Comparison of ENCODE assay signal across 2 cellular contexts in the genomic region with DNA sequence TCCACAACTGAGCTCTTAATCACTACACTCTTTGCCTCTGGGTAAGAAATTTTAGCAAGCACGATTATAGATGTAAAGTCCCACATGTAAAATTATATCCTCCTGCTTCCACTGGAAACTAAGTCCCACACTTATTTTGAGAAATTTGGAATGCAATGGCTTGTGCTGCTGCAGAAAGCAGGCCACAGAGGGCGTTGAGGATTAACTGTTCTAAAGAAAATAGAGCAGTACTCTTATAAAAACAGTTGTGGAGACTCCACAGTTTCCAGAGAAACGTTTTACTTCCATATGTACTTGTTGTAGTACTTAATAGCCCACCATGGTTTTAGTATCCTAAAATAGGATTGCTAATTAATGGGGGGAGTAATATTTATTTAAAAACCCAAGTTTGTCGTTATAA.
TF ChIP-seq lines count a peak whose summit lies in the region.

No MANE protein-coding gene starts in this region.

TF ChIP-seq in SK-N-SH, 30 proteins besides CTCF, POLR2A, EP300 and RAD21 (continued from another document):
- TF ChIP-seq, protein P1, sequence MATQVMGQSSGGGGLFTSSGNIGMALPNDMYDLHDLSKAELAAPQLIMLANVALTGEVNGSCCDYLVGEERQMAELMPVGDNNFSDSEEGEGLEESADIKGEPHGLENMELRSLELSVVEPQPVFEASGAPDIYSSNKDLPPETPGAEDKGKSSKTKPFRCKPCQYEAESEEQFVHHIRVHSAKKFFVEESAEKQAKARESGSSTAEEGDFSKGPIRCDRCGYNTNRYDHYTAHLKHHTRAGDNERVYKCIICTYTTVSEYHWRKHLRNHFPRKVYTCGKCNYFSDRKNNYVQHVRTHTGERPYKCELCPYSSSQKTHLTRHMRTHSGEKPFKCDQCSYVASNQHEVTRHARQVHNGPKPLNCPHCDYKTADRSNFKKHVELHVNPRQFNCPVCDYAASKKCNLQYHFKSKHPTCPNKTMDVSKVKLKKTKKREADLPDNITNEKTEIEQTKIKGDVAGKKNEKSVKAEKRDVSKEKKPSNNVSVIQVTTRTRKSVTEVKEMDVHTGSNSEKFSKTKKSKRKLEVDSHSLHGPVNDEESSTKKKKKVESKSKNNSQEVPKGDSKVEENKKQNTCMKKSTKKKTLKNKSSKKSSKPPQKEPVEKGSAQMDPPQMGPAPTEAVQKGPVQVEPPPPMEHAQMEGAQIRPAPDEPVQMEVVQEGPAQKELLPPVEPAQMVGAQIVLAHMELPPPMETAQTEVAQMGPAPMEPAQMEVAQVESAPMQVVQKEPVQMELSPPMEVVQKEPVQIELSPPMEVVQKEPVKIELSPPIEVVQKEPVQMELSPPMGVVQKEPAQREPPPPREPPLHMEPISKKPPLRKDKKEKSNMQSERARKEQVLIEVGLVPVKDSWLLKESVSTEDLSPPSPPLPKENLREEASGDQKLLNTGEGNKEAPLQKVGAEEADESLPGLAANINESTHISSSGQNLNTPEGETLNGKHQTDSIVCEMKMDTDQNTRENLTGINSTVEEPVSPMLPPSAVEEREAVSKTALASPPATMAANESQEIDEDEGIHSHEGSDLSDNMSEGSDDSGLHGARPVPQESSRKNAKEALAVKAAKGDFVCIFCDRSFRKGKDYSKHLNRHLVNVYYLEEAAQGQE (IDR thresholded peaks at IDR 0.05; ENCODE audit: low read depth, low read length): no peak
- no peak for TF ChIP-seq MXI1 (IDR thresholded peaks at IDR 0.05; ENCODE audit: low read depth, low read length)
- TF ChIP-seq, protein P2, sequence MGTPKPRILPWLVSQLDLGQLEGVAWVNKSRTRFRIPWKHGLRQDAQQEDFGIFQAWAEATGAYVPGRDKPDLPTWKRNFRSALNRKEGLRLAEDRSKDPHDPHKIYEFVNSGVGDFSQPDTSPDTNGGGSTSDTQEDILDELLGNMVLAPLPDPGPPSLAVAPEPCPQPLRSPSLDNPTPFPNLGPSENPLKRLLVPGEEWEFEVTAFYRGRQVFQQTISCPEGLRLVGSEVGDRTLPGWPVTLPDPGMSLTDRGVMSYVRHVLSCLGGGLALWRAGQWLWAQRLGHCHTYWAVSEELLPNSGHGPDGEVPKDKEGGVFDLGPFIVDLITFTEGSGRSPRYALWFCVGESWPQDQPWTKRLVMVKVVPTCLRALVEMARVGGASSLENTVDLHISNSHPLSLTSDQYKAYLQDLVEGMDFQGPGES (IDR thresholded peaks at IDR 0.05; ENCODE audit: low read depth, low read length): no peak
- TF ChIP-seq FOXM1 (IDR thresholded peaks at IDR 0.05; ENCODE audit: low read depth): no peak
- TF ChIP-seq, protein P3, sequence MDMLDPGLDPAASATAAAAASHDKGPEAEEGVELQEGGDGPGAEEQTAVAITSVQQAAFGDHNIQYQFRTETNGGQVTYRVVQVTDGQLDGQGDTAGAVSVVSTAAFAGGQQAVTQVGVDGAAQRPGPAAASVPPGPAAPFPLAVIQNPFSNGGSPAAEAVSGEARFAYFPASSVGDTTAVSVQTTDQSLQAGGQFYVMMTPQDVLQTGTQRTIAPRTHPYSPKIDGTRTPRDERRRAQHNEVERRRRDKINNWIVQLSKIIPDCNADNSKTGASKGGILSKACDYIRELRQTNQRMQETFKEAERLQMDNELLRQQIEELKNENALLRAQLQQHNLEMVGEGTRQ (IDR thresholded peaks at IDR 0.05; ENCODE audit: borderline replicate concordance, low read depth, low read length): no peak
- TF ChIP-seq, protein P4, sequence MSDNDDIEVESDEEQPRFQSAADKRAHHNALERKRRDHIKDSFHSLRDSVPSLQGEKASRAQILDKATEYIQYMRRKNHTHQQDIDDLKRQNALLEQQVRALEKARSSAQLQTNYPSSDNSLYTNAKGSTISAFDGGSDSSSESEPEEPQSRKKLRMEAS (IDR thresholded peaks at IDR 0.05; ENCODE audit: low read depth): no peak
- no peak for TF ChIP-seq SMC3 (IDR thresholded peaks at IDR 0.05; ENCODE audit: low read depth, low read length)
- TF ChIP-seq TEAD4 (IDR thresholded peaks at IDR 0.05; ENCODE audit: borderline replicate concordance, insufficient read depth): no peak
- no peak for TF ChIP-seq YY1 (IDR thresholded peaks at IDR 0.05; ENCODE audit: low read depth)
- TF ChIP-seq CHD2 (IDR thresholded peaks at IDR 0.05; ENCODE audit: low read length, partially characterized antibody): no peak
- TF ChIP-seq TCF12 (IDR thresholded peaks at IDR 0.05): no peak
- TF ChIP-seq, protein P5, sequence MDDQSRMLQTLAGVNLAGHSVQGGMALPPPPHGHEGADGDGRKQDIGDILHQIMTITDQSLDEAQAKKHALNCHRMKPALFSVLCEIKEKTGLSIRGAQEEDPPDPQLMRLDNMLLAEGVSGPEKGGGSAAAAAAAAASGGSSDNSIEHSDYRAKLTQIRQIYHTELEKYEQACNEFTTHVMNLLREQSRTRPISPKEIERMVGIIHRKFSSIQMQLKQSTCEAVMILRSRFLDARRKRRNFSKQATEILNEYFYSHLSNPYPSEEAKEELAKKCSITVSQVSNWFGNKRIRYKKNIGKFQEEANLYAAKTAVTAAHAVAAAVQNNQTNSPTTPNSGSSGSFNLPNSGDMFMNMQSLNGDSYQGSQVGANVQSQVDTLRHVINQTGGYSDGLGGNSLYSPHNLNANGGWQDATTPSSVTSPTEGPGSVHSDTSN (IDR thresholded peaks at IDR 0.05): no peak
- no peak for TF ChIP-seq EZH2phosphoT487 (IDR thresholded peaks at IDR 0.05; ENCODE audit: borderline replicate concordance, low read depth)
- TF ChIP-seq FOSL2 (IDR thresholded peaks at IDR 0.05; ENCODE audit: borderline replicate concordance, low read depth): no peak
- no peak for TF ChIP-seq ELF1 (IDR thresholded peaks at IDR 0.05)
- TF ChIP-seq TAF1 (IDR thresholded peaks at IDR 0.05; ENCODE audit: borderline replicate concordance, low read depth, low read length): no peak
- no peak for TF ChIP-seq RFX5 (IDR thresholded peaks at IDR 0.05; ENCODE audit: low read length)
- no peak for TF ChIP-seq RXRA (IDR thresholded peaks at IDR 0.05; ENCODE audit: borderline replicate concordance, low read depth)
- TF ChIP-seq FOXJ3 (CRISPR knock-in tag; IDR thresholded peaks at IDR 0.05): no peak

TF ChIP-seq in SK-N-SH treated with all-trans-retinoic acid at 6 μM for 48 hours, 23 proteins besides CTCF, POLR2A, EP300 and RAD21 (continued from another document):
- TF ChIP-seq, protein P6, sequence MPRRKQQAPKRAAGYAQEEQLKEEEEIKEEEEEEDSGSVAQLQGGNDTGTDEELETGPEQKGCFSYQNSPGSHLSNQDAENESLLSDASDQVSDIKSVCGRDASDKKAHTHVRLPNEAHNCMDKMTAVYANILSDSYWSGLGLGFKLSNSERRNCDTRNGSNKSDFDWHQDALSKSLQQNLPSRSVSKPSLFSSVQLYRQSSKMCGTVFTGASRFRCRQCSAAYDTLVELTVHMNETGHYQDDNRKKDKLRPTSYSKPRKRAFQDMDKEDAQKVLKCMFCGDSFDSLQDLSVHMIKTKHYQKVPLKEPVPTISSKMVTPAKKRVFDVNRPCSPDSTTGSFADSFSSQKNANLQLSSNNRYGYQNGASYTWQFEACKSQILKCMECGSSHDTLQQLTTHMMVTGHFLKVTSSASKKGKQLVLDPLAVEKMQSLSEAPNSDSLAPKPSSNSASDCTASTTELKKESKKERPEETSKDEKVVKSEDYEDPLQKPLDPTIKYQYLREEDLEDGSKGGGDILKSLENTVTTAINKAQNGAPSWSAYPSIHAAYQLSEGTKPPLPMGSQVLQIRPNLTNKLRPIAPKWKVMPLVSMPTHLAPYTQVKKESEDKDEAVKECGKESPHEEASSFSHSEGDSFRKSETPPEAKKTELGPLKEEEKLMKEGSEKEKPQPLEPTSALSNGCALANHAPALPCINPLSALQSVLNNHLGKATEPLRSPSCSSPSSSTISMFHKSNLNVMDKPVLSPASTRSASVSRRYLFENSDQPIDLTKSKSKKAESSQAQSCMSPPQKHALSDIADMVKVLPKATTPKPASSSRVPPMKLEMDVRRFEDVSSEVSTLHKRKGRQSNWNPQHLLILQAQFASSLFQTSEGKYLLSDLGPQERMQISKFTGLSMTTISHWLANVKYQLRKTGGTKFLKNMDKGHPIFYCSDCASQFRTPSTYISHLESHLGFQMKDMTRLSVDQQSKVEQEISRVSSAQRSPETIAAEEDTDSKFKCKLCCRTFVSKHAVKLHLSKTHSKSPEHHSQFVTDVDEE (CRISPR knock-in tag; IDR thresholded peaks at IDR 0.05): no peak
- TF ChIP-seq TCF4 (CRISPR knock-in tag; IDR thresholded peaks at IDR 0.05; ENCODE audit: borderline replicate concordance) (no peak), ZFP30 (CRISPR knock-in tag; IDR thresholded peaks at IDR 0.05) (no peak), ZNF8 (CRISPR knock-in tag; IDR thresholded peaks at IDR 0.05) (no peak)
